ENCODE assay signal across 1 cellular context in the genomic region with DNA sequence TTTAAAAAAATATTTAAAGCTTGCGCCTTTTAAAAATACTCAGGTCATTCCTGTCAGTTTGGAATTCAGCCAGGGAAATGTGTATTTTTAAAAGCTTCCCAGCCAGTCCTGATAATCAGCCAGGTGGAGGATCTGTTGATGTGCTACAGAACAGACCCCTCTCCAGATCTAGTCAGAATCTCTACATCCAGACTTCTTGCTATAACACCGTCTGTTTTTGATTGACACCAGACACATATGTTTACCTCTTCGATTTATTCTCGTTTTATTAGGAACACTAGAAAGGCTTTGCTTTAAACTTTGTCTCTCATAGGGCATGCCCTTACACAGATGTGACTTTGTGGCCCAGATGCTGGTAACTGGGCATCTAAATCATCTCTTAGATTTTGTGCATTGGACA.
TF ChIP-seq lines count a peak whose summit lies in the region.

No MANE protein-coding gene starts in this region.

TF ChIP-seq in K562, 482 proteins besides CTCF, POLR2A, EP300 and RAD21:
- TF ChIP-seq MCM5 (IDR thresholded peaks at IDR 0.05; ENCODE audit: low read depth) = no peak
- TF ChIP-seq, protein P1, sequence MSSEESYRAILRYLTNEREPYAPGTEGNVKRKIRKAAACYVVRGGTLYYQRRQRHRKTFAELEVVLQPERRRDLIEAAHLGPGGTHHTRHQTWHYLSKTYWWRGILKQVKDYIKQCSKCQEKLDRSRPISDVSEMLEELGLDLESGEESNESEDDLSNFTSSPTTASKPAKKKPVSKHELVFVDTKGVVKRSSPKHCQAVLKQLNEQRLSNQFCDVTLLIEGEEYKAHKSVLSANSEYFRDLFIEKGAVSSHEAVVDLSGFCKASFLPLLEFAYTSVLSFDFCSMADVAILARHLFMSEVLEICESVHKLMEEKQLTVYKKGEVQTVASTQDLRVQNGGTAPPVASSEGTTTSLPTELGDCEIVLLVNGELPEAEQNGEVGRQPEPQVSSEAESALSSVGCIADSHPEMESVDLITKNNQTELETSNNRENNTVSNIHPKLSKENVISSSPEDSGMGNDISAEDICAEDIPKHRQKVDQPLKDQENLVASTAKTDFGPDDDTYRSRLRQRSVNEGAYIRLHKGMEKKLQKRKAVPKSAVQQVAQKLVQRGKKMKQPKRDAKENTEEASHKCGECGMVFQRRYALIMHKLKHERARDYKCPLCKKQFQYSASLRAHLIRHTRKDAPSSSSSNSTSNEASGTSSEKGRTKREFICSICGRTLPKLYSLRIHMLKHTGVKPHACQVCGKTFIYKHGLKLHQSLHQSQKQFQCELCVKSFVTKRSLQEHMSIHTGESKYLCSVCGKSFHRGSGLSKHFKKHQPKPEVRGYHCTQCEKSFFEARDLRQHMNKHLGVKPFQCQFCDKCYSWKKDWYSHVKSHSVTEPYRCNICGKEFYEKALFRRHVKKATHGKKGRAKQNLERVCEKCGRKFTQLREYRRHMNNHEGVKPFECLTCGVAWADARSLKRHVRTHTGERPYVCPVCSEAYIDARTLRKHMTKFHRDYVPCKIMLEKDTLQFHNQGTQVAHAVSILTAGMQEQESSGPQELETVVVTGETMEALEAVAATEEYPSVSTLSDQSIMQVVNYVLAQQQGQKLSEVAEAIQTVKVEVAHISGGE (CRISPR knock-in tag; IDR thresholded peaks at IDR 0.05) = peak in 1 of 3 experiments; percentile 66; a peak in 2 of 6 replicates
- TF ChIP-seq, protein P2, sequence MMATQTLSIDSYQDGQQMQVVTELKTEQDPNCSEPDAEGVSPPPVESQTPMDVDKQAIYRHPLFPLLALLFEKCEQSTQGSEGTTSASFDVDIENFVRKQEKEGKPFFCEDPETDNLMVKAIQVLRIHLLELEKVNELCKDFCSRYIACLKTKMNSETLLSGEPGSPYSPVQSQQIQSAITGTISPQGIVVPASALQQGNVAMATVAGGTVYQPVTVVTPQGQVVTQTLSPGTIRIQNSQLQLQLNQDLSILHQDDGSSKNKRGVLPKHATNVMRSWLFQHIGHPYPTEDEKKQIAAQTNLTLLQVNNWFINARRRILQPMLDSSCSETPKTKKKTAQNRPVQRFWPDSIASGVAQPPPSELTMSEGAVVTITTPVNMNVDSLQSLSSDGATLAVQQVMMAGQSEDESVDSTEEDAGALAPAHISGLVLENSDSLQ (IDR thresholded peaks at IDR 0.05) = peak; percentile 68
